ENCODE assay signal across 8 cellular contexts in the genomic region with DNA sequence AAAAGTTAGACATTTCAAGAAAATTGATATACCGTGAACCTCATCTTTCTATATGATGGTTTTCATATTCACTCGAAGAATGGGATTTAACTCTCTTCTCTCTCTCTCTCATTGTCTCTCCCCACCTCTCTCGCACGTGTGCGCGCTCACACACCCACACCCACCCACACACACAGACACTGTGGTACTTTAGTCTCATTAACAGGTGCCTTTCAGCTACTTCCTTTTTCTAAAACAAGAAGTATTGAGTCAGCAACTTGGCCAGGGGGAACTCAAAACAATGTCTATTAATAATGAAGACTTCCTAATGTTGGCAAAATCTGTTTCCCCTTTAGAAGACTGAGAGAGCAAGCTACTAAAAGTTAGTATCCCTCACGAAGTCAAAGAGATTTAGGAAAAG.
DNase-seq lines count a peak whose midpoint lies in the region; ATAC-seq and TF ChIP-seq lines count a peak whose summit lies in the region.

No MANE protein-coding gene starts in this region.

- peak overlapping the region; percentile 89; the same call in 1 of the 2 replicates for H2AK5ac ChIP-seq in IMR-90 (ENCODE audit: low read depth, low read length)

- no peak overlapping the region for H3K4me2 ChIP-seq in IMR-90 (ENCODE audit: low read depth, low read length)

- CTCF ChIA-PET in IMR-90 (lab: Yijun Ruan, JAX), result no interaction called here

- peak overlapping the region; percentile 85 for H3K4ac ChIP-seq in IMR-90 (ENCODE audit: low read depth, low read length)

- DNase-seq in IMR-90 (no peak), left lung (peak in 1 of 2 donors; percentile 29), NCI-H774 (lab: John Stamatoyannopoulos, UW) (no peak), GM19238 (ENCODE audit: insufficient read length, low spot score) (no peak), NCI-H1105 treated with DMSO at 0.1 percent for 48 hours (lab: John Stamatoyannopoulos, UW) (no peak), AG08396 (ENCODE audit: low spot score) (no peak)

- no peak overlapping the region for H3K9ac ChIP-seq in IMR-90 (ENCODE audit: low read depth, low read length)

- H3K9me3 ChIP-seq in IMR-90 (ENCODE audit: control insufficient read depth, insufficient read depth, low read length) (no peaks in the 10 kb centered on the region), left lung (no peaks in the 10 kb centered on the region)

- intact Hi-C loops in IMR-90 (cut with micrococcal nuclease), result loop anchor here (5.0 kb wide), 1 partner anchor 167 kb away; the partner anchor contains the start of gene SPRED1
- intact Hi-C loops in left lung (cut with DNase I), result no loop called here

- in situ Hi-C loops in IMR-90 (cut with MboI; ENCODE audit: low sequenced_read_pairs), result no loop called here

- ATAC-seq in GM18520 (IDR thresholded peaks at IDR 0.05; ENCODE audit: unreplicated experiment) (peak; percentile 60), GM21737 (IDR thresholded peaks at IDR 0.05; ENCODE audit: unreplicated experiment) (peak; percentile 77), IMR-90 (ENCODE audit: low read depth) (no peak), left lung (peak; percentile 42)

- no peak for TF ChIP-seq RAD21 in IMR-90 (IDR thresholded peaks at IDR 0.05; ENCODE audit: low read length)

- H3K27ac ChIP-seq in IMR-90 (ENCODE audit: insufficient read depth, low read length) (no peak overlapping the region), left lung (peak overlapping the region in 1 of 2 donors; percentile 67)

- H3K56ac ChIP-seq in IMR-90 (ENCODE audit: extremely low read depth, insufficient read depth, low read length), result no peak overlapping the region

- H3K4me3 ChIP-seq in IMR-90 (ENCODE audit: insufficient read depth, low read depth, low read length), result no peak overlapping the region
- H3K4me3 ChIP-seq in left lung, result no peak overlapping the region

- H3K14ac ChIP-seq in IMR-90 (replicated peaks; ENCODE audit: low read depth, low read length), result no peak overlapping the region

- 100% methylated on average over 1 of the region's 7 CpGs; no CpG with 5 or more reads in 1 of the 2 experiments for WGBS in IMR-90 (ENCODE audit: extremely low coverage in 2 of 2, insufficient read length in 1 of 2), 2 experiments

- BruUV-seq in IMR-90 (replicated peaks; lab: Mats Ljungman, UMichigan), result no TSS peak

- H2AFZ ChIP-seq in IMR-90 (replicated peaks; ENCODE audit: low read length, poor library complexity), result no peak overlapping the region

- peak overlapping the region; percentile 85 for H2BK20ac ChIP-seq in IMR-90 (ENCODE audit: low read depth, low read length)

- peak overlapping the region in 1 of 2 experiments; percentile 34; a peak in 2 of 4 replicates for H4K8ac ChIP-seq in IMR-90 (ENCODE audit: low read depth in 2 of 2, low read length in 2 of 2)

- no peak overlapping the region for H3K23ac ChIP-seq in IMR-90 (ENCODE audit: low read depth, low read length)

- H3K27me3 ChIP-seq in IMR-90 (ENCODE audit: control insufficient read depth, insufficient read depth, low read length), result no peaks in the 10 kb centered on the region
- no peaks in the 10 kb centered on the region for H3K27me3 ChIP-seq in left lung

- H3K9me1 ChIP-seq in IMR-90 (ENCODE audit: insufficient read depth, low read length), result peaks cover 2% of the 10 kb centered on the region; the same call in 1 of the 2 replicates

- no peak for TF ChIP-seq POLR2A in IMR-90 (IDR thresholded peaks at IDR 0.05; ENCODE audit: low read depth, low read length)

- no peak overlapping the region for H4K5ac ChIP-seq in IMR-90 (ENCODE audit: low read depth, low read length)

- no peaks in the 10 kb centered on the region for H4K20me1 ChIP-seq in IMR-90 (ENCODE audit: insufficient read depth, low read length)

- peak overlapping the region; percentile 49 for H4K91ac ChIP-seq in IMR-90 (ENCODE audit: insufficient read depth, low read depth, low read length)

- peak overlapping the region; percentile 76 for H2BK120ac ChIP-seq in IMR-90 (ENCODE audit: low read depth, low read length)

- peak overlapping the region; percentile 54; the same call in 1 of the 2 replicates for H3K18ac ChIP-seq in IMR-90 (ENCODE audit: low read depth, low read length)

- peak overlapping the region; percentile 94 for H2BK5ac ChIP-seq in IMR-90 (ENCODE audit: low read depth, low read length, poor library complexity, severe bottlenecking)

- H3K4me1 ChIP-seq in IMR-90 (ENCODE audit: control insufficient read depth, insufficient read depth, low read length), result peaks cover 6% of the 10 kb centered on the region
- peaks cover 4 to 21% of the 10 kb centered on the region in 2 donors for H3K4me1 ChIP-seq in left lung

- POLR2A ChIA-PET in IMR-90 (lab: Charles Lee; ENCODE audit: unreplicated experiment), result no interaction called here

- no peak overlapping the region for H2AK9ac ChIP-seq in IMR-90 (replicated peaks; ENCODE audit: low read depth, low read length, poor library complexity)

- dilution Hi-C loops in IMR-90 (cut with HindIII; ENCODE audit: low sequenced_read_pairs, unreplicated experiment), result no loop called here

- H3K79me1 ChIP-seq in IMR-90 (ENCODE audit: low read depth in 1 of 2, low read length in 2 of 2), result no peaks in the 10 kb centered on the region

- H3K36me3 ChIP-seq in IMR-90 (ENCODE audit: control insufficient read depth, insufficient read depth, low read length) (no peaks in the 10 kb centered on the region), left lung (no peaks in the 10 kb centered on the region)

- peak overlapping the region; percentile 58; the same call in 1 of the 3 replicates for H2BK15ac ChIP-seq in IMR-90 (ENCODE audit: low read depth, low read length)

- TF ChIP-seq CTCF in IMR-90 (conservative IDR thresholded peaks at IDR 0.05; ENCODE audit: low read depth, low read length) (no peak), left lung (IDR thresholded peaks at IDR 0.05) (no peak)

TF ChIP-seq in IMR-90, 13 proteins besides CTCF, POLR2A, EP300 and RAD21:
- peak; percentile 24 for TF ChIP-seq MAFK (IDR thresholded peaks at IDR 0.05; ENCODE audit: low read depth, low read length)
- no peak for TF ChIP-seq BHLHE40 (IDR thresholded peaks at IDR 0.05; ENCODE audit: low read depth, low read length)
